24 cellular contexts compared by ENCODE assay signal in genomic region chr5:172670444-172670843, GRCh38.
"Had no signal": no experiment of that assay in that cellular context is flagged by ENCODE, and none has a peak within 500 bp of the region (broad histone marks: within the 10 kb centered on the region; RNA-seq: fewer than 3 reads in every experiment).

No MANE protein-coding gene starts in this region.

- DNase-seq: Karpas-422; KG1; MG63; NCI-H1092; NCI-H1105 treated with DMSO at 0.1 percent for 48 hours; NCI-H1436; NCI-H187; NCI-H2029; NCI-H2081 treated with DMSO at 0.1 percent for 48 hours; NCI-H2171; NCI-H226; NCI-H446; NCI-H510A; NCI-H524 treated with DMSO at 0.1 percent for 48 hours; NCI-H69; NCI-H774; NK-92 treated with Interleukin-12 subunit alpha and Interleukin-12 subunit beta, amount 100 ng/mL, for 24 hours; PC-3; SHP77 treated with DMSO at 0.1 percent for 48 hours; SJCRH30 had no signal

- H3K4me3 ChIP-seq: MG63, SJCRH30 had no signal

- H3K27me3 ChIP-seq: MG63, SJCRH30 had no signal

- H3K36me3 ChIP-seq: MG63 had no signal

- H3K9me3 ChIP-seq: MG63, SJCRH30 had no signal

- FAIRE-seq: HTR-8/SVneo had no signal

- H3K27ac ChIP-seq: HL-60, RWPE1, SJCRH30 had no signal

- ATAC-seq: PC-3, SK-N-SH treated with all-trans-retinoic acid at 6 μM for 48 hours had no signal
